ENCODE assay signal across 1 cellular context in the genomic region with DNA sequence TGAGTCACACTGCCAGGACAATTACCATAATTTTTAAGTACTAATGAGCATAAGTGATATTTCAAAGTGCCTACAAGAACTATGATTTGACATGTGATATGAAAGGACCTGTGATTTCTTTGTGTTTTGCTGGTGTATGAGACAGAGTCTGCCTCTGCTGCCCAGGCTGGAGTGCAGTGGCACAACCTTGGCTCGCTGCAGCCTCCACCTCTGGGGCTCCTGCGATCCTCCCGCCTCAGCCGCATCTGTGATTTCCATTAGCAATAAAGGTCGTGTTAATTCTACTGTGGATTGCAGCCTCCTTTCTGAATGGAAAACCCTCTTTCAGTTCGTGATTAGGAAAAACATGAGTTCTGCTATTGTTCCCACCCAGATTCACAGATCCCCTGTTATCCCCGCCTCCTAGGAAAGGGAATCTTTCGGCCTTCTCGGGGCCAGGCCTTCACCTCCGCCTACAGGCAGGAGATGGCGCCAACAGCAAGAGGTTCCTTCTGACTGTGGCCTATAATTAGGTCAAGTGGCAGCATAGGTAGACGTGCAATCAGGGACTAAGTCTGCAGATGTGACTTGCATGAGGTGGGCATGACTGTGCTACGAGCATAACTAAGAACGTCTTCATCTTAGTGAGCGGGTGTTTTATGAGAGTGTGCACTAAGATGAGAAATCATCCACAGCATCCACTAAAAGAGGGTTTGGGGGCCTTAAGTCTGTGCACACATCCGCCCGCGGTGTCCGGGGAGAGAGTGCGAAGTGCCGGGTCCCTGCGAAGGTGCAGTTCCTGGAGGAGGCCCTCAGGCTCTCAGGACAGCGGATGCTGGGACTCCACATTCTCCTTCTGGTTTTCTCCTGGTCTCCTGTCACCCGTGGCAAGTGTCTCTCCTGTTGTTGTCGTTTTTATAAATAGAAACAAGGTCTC.
TF ChIP-seq lines count a peak whose summit lies in the region.

No MANE protein-coding gene starts in this region.

TF ChIP-seq in HepG2, 621 proteins besides CTCF, POLR2A, EP300 and RAD21 (continued from another document and continues in another):
- TF ChIP-seq, protein P1, sequence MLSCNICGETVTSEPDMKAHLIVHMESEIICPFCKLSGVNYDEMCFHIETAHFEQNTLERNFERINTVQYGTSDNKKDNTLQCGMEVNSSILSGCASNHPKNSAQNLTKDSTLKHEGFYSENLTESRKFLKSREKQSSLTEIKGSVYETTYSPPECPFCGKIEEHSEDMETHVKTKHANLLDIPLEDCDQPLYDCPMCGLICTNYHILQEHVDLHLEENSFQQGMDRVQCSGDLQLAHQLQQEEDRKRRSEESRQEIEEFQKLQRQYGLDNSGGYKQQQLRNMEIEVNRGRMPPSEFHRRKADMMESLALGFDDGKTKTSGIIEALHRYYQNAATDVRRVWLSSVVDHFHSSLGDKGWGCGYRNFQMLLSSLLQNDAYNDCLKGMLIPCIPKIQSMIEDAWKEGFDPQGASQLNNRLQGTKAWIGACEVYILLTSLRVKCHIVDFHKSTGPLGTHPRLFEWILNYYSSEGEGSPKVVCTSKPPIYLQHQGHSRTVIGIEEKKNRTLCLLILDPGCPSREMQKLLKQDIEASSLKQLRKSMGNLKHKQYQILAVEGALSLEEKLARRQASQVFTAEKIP (CRISPR knock-in tag; IDR thresholded peaks at IDR 0.05; ENCODE audit: borderline replicate concordance) = no peak
- TF ChIP-seq KLF16 (CRISPR knock-in tag; IDR thresholded peaks at IDR 0.05) = no peak
- no peak for TF ChIP-seq HCFC1 (IDR thresholded peaks at IDR 0.05; ENCODE audit: low read depth, low read length)
- TF ChIP-seq NR2C2 (CRISPR knock-in tag; IDR thresholded peaks at IDR 0.05; ENCODE audit: borderline replicate concordance) = 0 out of 2 replicates have a peak, but pooled peaks have one; percentile 20
- TF ChIP-seq ZFP36L2 (CRISPR knock-in tag; IDR thresholded peaks at IDR 0.05) = no peak
- TF ChIP-seq, protein P2, sequence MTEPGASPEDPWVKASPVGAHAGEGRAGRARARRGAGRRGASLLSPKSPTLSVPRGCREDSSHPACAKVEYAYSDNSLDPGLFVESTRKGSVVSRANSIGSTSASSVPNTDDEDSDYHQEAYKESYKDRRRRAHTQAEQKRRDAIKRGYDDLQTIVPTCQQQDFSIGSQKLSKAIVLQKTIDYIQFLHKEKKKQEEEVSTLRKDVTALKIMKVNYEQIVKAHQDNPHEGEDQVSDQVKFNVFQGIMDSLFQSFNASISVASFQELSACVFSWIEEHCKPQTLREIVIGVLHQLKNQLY (CRISPR knock-in tag; IDR thresholded peaks at IDR 0.05) = no peak
- TF ChIP-seq, protein P3, sequence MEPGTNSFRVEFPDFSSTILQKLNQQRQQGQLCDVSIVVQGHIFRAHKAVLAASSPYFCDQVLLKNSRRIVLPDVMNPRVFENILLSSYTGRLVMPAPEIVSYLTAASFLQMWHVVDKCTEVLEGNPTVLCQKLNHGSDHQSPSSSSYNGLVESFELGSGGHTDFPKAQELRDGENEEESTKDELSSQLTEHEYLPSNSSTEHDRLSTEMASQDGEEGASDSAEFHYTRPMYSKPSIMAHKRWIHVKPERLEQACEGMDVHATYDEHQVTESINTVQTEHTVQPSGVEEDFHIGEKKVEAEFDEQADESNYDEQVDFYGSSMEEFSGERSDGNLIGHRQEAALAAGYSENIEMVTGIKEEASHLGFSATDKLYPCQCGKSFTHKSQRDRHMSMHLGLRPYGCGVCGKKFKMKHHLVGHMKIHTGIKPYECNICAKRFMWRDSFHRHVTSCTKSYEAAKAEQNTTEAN (CRISPR knock-in tag; conservative IDR thresholded peaks at IDR 0.05) = no peak
- no peak for TF ChIP-seq CENPT (CRISPR knock-in tag; IDR thresholded peaks at IDR 0.05; ENCODE audit: low read depth)
- no peak for TF ChIP-seq YEATS2 (CRISPR knock-in tag; IDR thresholded peaks at IDR 0.05; ENCODE audit: borderline replicate concordance)
- TF ChIP-seq, protein P4, sequence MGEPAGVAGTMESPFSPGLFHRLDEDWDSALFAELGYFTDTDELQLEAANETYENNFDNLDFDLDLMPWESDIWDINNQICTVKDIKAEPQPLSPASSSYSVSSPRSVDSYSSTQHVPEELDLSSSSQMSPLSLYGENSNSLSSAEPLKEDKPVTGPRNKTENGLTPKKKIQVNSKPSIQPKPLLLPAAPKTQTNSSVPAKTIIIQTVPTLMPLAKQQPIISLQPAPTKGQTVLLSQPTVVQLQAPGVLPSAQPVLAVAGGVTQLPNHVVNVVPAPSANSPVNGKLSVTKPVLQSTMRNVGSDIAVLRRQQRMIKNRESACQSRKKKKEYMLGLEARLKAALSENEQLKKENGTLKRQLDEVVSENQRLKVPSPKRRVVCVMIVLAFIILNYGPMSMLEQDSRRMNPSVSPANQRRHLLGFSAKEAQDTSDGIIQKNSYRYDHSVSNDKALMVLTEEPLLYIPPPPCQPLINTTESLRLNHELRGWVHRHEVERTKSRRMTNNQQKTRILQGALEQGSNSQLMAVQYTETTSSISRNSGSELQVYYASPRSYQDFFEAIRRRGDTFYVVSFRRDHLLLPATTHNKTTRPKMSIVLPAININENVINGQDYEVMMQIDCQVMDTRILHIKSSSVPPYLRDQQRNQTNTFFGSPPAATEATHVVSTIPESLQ (CRISPR knock-in tag; conservative IDR thresholded peaks at IDR 0.05) = no peak
- TF ChIP-seq BRCA1 (CRISPR knock-in tag; IDR thresholded peaks at IDR 0.05) = no peak
- TF ChIP-seq YY1 (IDR thresholded peaks at IDR 0.05; ENCODE audit: insufficient read depth, insufficient replicate concordance, low read depth, low read length) = no peak
- peak; percentile 43; the same call in 1 of the 2 replicates for TF ChIP-seq HDAC2 (CRISPR knock-in tag; IDR thresholded peaks at IDR 0.05)
- 0 out of 2 replicates have a peak, but pooled peaks have one; percentile 19 for TF ChIP-seq ZNF292 (CRISPR knock-in tag; IDR thresholded peaks at IDR 0.05; ENCODE audit: borderline replicate concordance, low read depth)
- no peak for TF ChIP-seq TP53 (CRISPR knock-in tag; conservative IDR thresholded peaks at IDR 0.05)
- no peak for TF ChIP-seq ZNF136 (CRISPR knock-in tag; IDR thresholded peaks at IDR 0.05; ENCODE audit: low read depth)
- peak; percentile 51 for TF ChIP-seq TEAD3 (CRISPR knock-in tag; optimal IDR thresholded peaks at IDR 0.05; ENCODE audit: borderline replicate concordance)
- TF ChIP-seq SMC3 (IDR thresholded peaks at IDR 0.05; ENCODE audit: low read length) = peak; percentile 74
- TF ChIP-seq SOX13 (IDR thresholded peaks at IDR 0.05) = no peak
- 0 out of 4 replicates have a peak, but pooled peaks of 1 of the 2 experiments have one; percentile 7 for TF ChIP-seq SOX13 (CRISPR knock-in tag; conservative IDR thresholded peaks at IDR 0.05 in 1 of 2, IDR thresholded peaks at IDR 0.05 in 1 of 2)
- no peak for TF ChIP-seq TBP (CRISPR knock-in tag; IDR thresholded peaks at IDR 0.05)
- TF ChIP-seq BRD4 (CRISPR knock-in tag; IDR thresholded peaks at IDR 0.05) = no peak
- TF ChIP-seq, protein P5, sequence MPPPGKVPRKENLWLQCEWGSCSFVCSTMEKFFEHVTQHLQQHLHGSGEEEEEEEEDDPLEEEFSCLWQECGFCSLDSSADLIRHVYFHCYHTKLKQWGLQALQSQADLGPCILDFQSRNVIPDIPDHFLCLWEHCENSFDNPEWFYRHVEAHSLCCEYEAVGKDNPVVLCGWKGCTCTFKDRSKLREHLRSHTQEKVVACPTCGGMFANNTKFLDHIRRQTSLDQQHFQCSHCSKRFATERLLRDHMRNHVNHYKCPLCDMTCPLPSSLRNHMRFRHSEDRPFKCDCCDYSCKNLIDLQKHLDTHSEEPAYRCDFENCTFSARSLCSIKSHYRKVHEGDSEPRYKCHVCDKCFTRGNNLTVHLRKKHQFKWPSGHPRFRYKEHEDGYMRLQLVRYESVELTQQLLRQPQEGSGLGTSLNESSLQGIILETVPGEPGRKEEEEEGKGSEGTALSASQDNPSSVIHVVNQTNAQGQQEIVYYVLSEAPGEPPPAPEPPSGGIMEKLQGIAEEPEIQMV (CRISPR knock-in tag; IDR thresholded peaks at IDR 0.05; ENCODE audit: low read depth) = peak; percentile 52; the same call in 1 of the 2 replicates
- TF ChIP-seq, protein P6, sequence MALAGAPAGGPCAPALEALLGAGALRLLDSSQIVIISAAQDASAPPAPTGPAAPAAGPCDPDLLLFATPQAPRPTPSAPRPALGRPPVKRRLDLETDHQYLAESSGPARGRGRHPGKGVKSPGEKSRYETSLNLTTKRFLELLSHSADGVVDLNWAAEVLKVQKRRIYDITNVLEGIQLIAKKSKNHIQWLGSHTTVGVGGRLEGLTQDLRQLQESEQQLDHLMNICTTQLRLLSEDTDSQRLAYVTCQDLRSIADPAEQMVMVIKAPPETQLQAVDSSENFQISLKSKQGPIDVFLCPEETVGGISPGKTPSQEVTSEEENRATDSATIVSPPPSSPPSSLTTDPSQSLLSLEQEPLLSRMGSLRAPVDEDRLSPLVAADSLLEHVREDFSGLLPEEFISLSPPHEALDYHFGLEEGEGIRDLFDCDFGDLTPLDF (CRISPR knock-in tag; IDR thresholded peaks at IDR 0.05) = no peak
- TF ChIP-seq SYNCRIP (IDR thresholded peaks at IDR 0.05; ENCODE audit: insufficient read depth, low read depth, low read length) = no peak
- TF ChIP-seq DNMT1 (CRISPR knock-in tag; IDR thresholded peaks at IDR 0.05) = no peak
- no peak for TF ChIP-seq NPAS2 (CRISPR knock-in tag; IDR thresholded peaks at IDR 0.05; ENCODE audit: borderline replicate concordance)
- TF ChIP-seq ZBTB37 (CRISPR knock-in tag; IDR thresholded peaks at IDR 0.05) = no peak
- TF ChIP-seq JARID2 (CRISPR knock-in tag; IDR thresholded peaks at IDR 0.05; ENCODE audit: insufficient replicate concordance) = no peak
- TF ChIP-seq GLMP (CRISPR knock-in tag; IDR thresholded peaks at IDR 0.05; ENCODE audit: borderline replicate concordance) = no peak
- TF ChIP-seq, protein P7, sequence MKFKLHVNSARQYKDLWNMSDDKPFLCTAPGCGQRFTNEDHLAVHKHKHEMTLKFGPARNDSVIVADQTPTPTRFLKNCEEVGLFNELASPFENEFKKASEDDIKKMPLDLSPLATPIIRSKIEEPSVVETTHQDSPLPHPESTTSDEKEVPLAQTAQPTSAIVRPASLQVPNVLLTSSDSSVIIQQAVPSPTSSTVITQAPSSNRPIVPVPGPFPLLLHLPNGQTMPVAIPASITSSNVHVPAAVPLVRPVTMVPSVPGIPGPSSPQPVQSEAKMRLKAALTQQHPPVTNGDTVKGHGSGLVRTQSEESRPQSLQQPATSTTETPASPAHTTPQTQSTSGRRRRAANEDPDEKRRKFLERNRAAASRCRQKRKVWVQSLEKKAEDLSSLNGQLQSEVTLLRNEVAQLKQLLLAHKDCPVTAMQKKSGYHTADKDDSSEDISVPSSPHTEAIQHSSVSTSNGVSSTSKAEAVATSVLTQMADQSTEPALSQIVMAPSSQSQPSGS (CRISPR knock-in tag; IDR thresholded peaks at IDR 0.05) = 0 out of 2 replicates have a peak, but pooled peaks have one; percentile 48
- TF ChIP-seq, protein P8, sequence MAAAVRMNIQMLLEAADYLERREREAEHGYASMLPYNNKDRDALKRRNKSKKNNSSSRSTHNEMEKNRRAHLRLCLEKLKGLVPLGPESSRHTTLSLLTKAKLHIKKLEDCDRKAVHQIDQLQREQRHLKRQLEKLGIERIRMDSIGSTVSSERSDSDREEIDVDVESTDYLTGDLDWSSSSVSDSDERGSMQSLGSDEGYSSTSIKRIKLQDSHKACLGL (CRISPR knock-in tag; IDR thresholded peaks at IDR 0.05) = no peak
- no peak for TF ChIP-seq ZNF383 (CRISPR knock-in tag; IDR thresholded peaks at IDR 0.05; ENCODE audit: borderline replicate concordance)
- TF ChIP-seq PRDM10 (CRISPR knock-in tag; IDR thresholded peaks at IDR 0.05; ENCODE audit: low read depth) = 0 out of 2 replicates have a peak, but pooled peaks have one; percentile 52
- TF ChIP-seq ZNF605 (CRISPR knock-in tag; IDR thresholded peaks at IDR 0.05) = peak; percentile 50; the same call in 1 of the 2 replicates
- no peak for TF ChIP-seq MED13 (CRISPR knock-in tag; IDR thresholded peaks at IDR 0.05)
- TF ChIP-seq KDM2A (CRISPR knock-in tag; IDR thresholded peaks at IDR 0.05; ENCODE audit: borderline replicate concordance, low read depth) = peak; percentile 72; the same call in 1 of the 2 replicates
- TF ChIP-seq PTBP1 (IDR thresholded peaks at IDR 0.05; ENCODE audit: low read depth, low read length, poor library complexity, severe bottlenecking) = no peak
- TF ChIP-seq FOXA3 (CRISPR knock-in tag; IDR thresholded peaks at IDR 0.05) = peak; percentile 37; the same call in 1 of the 2 replicates
- no peak for TF ChIP-seq POLR2G (IDR thresholded peaks at IDR 0.05; ENCODE audit: low read depth, low read length)
